Comparison of ENCODE assay signal across 9 cellular contexts in genomic region chr1:32759997-32760623, GRCh38. TPM values are rescaled to one million over a fixed set of nuclear protein-coding genes. Genes with fewer than 3 reads are reported as not detected.
DNase-seq lines count a peak whose midpoint lies in the region; ATAC-seq and TF ChIP-seq lines count a peak whose summit lies in the region.
"Had no signal": no experiment of that assay in that cellular context is flagged by ENCODE, and none has a peak within 500 bp of the region (broad histone marks: within the 10 kb centered on the region; RNA-seq: fewer than 3 reads in every experiment).

No MANE protein-coding gene starts in this region.

- H3K4me3 Mint-ChIP-seq in nephron progenitor cell: peak overlapping the region; percentile 61
- no peak overlapping the region for H3K4me3 Mint-ChIP-seq in activated CD8-positive, alpha-beta memory T cell treated with anti-CD3 and anti-CD28 coated beads, Interleukin-2, amount 10 ng/mL, durations not matched to agents 7 days and 5 days
- H3K4me3 Mint-ChIP-seq: T-helper 1 cell treated with Interleukin-12 subunit alpha and Interleukin-12 subunit beta and Interleukin-4 antibody, amounts not matched to agents 30 μg/mL and 1 μg/mL, for 36 hours had no signal

- no peak for TF ChIP-seq POLR2A in erythroblast (IDR thresholded peaks at IDR 0.05; ENCODE audit: low read length)

- CTCF ChIA-PET in activated CD8-positive, alpha-beta memory T cell treated with anti-CD3 and anti-CD28 coated beads, Interleukin-2, amount 10 ng/mL, durations not matched to agents 7 days and 5 days (lab: Charles Lee): interaction anchor here (1.6 to 2.3 kb wide), 2 partner anchors 13 to 48 kb away, joined by 3 to 9 read pairs; no protein-coding TSS in a partner anchor

- H3K36me3 Mint-ChIP-seq in nephron progenitor cell (ENCODE audit: low read depth): peaks cover 19% of the 10 kb centered on the region
- H3K36me3 Mint-ChIP-seq in activated CD8-positive, alpha-beta memory T cell treated with anti-CD3 and anti-CD28 coated beads, Interleukin-2, amount 10 ng/mL, durations not matched to agents 7 days and 5 days: no peaks in the 10 kb centered on the region

- peaks cover 85% of the 10 kb centered on the region for H3K4me1 Mint-ChIP-seq in nephron progenitor cell
- H3K4me1 Mint-ChIP-seq in activated CD8-positive, alpha-beta memory T cell treated with anti-CD3 and anti-CD28 coated beads, Interleukin-2, amount 10 ng/mL, durations not matched to agents 7 days and 5 days: peaks cover 5% of the 10 kb centered on the region

- no peaks in the 10 kb centered on the region for H3K27me3 Mint-ChIP-seq in nephron progenitor cell (ENCODE audit: low read depth, poor library complexity)
- H3K27me3 Mint-ChIP-seq in activated CD8-positive, alpha-beta memory T cell treated with anti-CD3 and anti-CD28 coated beads, Interleukin-2, amount 10 ng/mL, durations not matched to agents 7 days and 5 days: peaks cover 15% of the 10 kb centered on the region

- TF ChIP-seq CTCF in nephron progenitor cell (IDR thresholded peaks at IDR 0.05): no peak

- DNase-seq in Caki2 (ENCODE audit: low read depth) (peak; percentile 94), NCI-H2196 (lab: John Stamatoyannopoulos, UW; ENCODE audit: unreplicated experiment) (peak; percentile 44), nephron progenitor cell (peak; percentile 74), NCI-H1105 (lab: John Stamatoyannopoulos, UW) (no peak), erythroblast (lab: John Stamatoyannopoulos, UW) (no peak)
- no peak for DNase-seq in activated CD8-positive, alpha-beta memory T cell treated with anti-CD3 and anti-CD28 coated beads, Interleukin-2, amount 10 ng/mL, durations not matched to agents 7 days and 5 days

- peak overlapping the region; percentile 91 for H3K27ac Mint-ChIP-seq in nephron progenitor cell
- no peak overlapping the region for H3K27ac Mint-ChIP-seq in activated CD8-positive, alpha-beta memory T cell treated with anti-CD3 and anti-CD28 coated beads, Interleukin-2, amount 10 ng/mL, durations not matched to agents 7 days and 5 days
- H3K27ac Mint-ChIP-seq: T-helper 1 cell treated with Interleukin-12 subunit alpha and Interleukin-12 subunit beta and Interleukin-4 antibody, amounts not matched to agents 30 μg/mL and 1 μg/mL, for 36 hours had no signal

- no peaks in the 10 kb centered on the region for H3K9me3 Mint-ChIP-seq in nephron progenitor cell
- no peaks in the 10 kb centered on the region for H3K9me3 Mint-ChIP-seq in activated CD8-positive, alpha-beta memory T cell treated with anti-CD3 and anti-CD28 coated beads, Interleukin-2, amount 10 ng/mL, durations not matched to agents 7 days and 5 days (ENCODE audit: low read depth)
- H3K9me3 Mint-ChIP-seq: T-helper 1 cell treated with Interleukin-12 subunit alpha and Interleukin-12 subunit beta and Interleukin-4 antibody, amounts not matched to agents 30 μg/mL and 1 μg/mL, for 36 hours had no signal

- in situ Hi-C loops in Caki2 (cut with HindIII; ENCODE audit: low pct_unique_long_range_greater_than_20kb, low sequenced_read_pairs): no loop called here

- peak; percentile 91 for ATAC-seq in esophagus mucosa
- ATAC-seq in activated CD8-positive, alpha-beta memory T cell treated with anti-CD3 and anti-CD28 coated beads, Interleukin-2, amount 10 ng/mL, durations not matched to agents 7 days and 5 days: no peak
- no peak for ATAC-seq in HG02870 (IDR thresholded peaks at IDR 0.05; ENCODE audit: unreplicated experiment)

RNA-seq across cellular contexts. Expression of gene YARS1, which starts 57.0 kb away (rescaled TPM):
- total RNA-seq in Caki2 (2014; rRNA removed; shearing (Covaris generic); ENCODE audit: low replicate concordance): 78.5 and 86.1 TPM in 2 replicates
- total RNA-seq in esophagus mucosa: 93.3 TPM
- 100 to 1,000 TPM; 192 to 238 TPM for total RNA-seq in activated CD8-positive, alpha-beta memory T cell treated with anti-CD3 and anti-CD28 coated beads, Interleukin-2, amount 10 ng/mL, durations not matched to agents 7 days and 5 days

RNA-seq across cellular contexts. Expression of gene S100PBP, which starts 57.3 kb away (rescaled TPM):
- total RNA-seq in Caki2 (2014; rRNA removed; shearing (Covaris generic); ENCODE audit: low replicate concordance): 21.3 and 25.5 TPM in 2 replicates
- 16.5 TPM for total RNA-seq in esophagus mucosa
- total RNA-seq in activated CD8-positive, alpha-beta memory T cell treated with anti-CD3 and anti-CD28 coated beads, Interleukin-2, amount 10 ng/mL, durations not matched to agents 7 days and 5 days: 100 to 1,000 TPM in 1 of 2 experiments, 10 to 100 TPM in 1; 85.3 to 102 TPM

RNA-seq across cellular contexts. Expression of gene SYNC, which starts 57.5 kb away (rescaled TPM):
- total RNA-seq in Caki2 (2014; rRNA removed; shearing (Covaris generic); ENCODE audit: low replicate concordance): 0.75 and 0.84 TPM in 2 replicates
- total RNA-seq in esophagus mucosa: 5.0 TPM
- total RNA-seq in activated CD8-positive, alpha-beta memory T cell treated with anti-CD3 and anti-CD28 coated beads, Interleukin-2, amount 10 ng/mL, durations not matched to agents 7 days and 5 days: not detected

Comparison
In these comparisons a context has a peak if more than half of its experiments do, and no peak if none do; other contexts are left out.
1. DNase-seq: peak in Caki2 (single experiment), NCI-H2196 (single experiment) and nephron progenitor cell (single experiment); none in NCI-H1105 (single experiment), activated CD8-positive, alpha-beta memory T cell treated with anti-CD3 and anti-CD28 coated beads, Interleukin-2, amount 10 ng/mL, durations not matched to agents 7 days and 5 days (single experiment) and erythroblast (0 of 2).